Comparison of ENCODE assay signal across 8 cellular contexts in genomic region chr9:131274674-131275331, GRCh38. TPM values are rescaled to one million over a fixed set of nuclear protein-coding genes. Genes with fewer than 3 reads are reported as not detected.
DNase-seq lines count a peak whose midpoint lies in the region; ATAC-seq lines count a peak whose summit lies in the region.

No MANE protein-coding gene starts in this region.

- no peaks in the 10 kb centered on the region for H3K9me3 Mint-ChIP-seq in activated naive CD8-positive, alpha-beta T cell treated with anti-CD3 and anti-CD28 coated beads, Interleukin-2, amount 50 U/mL, for 24 hours

- peak; percentile 13 for ATAC-seq in activated naive CD8-positive, alpha-beta T cell treated with anti-CD3 and anti-CD28 coated beads, Interleukin-2, amount 50 U/mL, for 24 hours

- no peaks in the 10 kb centered on the region for H3K27me3 ChIP-seq in mononuclear cell (ENCODE audit: insufficient read depth, low read length)

- H3K9me3 ChIP-seq in mononuclear cell (ENCODE audit: low read depth, low read length), result no peaks in the 10 kb centered on the region

- H3K4me1 Mint-ChIP-seq in activated naive CD8-positive, alpha-beta T cell treated with anti-CD3 and anti-CD28 coated beads, Interleukin-2, amount 50 U/mL, for 24 hours, result peaks cover 41% of the 10 kb centered on the region

- peaks cover 36% of the 10 kb centered on the region for H3K36me3 Mint-ChIP-seq in activated naive CD8-positive, alpha-beta T cell treated with anti-CD3 and anti-CD28 coated beads, Interleukin-2, amount 50 U/mL, for 24 hours (ENCODE audit: low read depth)

- H3K4me3 ChIP-seq in mononuclear cell (ENCODE audit: low read length), result peak overlapping the region; percentile 99

- peak overlapping the region; percentile 98 for H3K4me3 Mint-ChIP-seq in activated naive CD8-positive, alpha-beta T cell treated with anti-CD3 and anti-CD28 coated beads, Interleukin-2, amount 50 U/mL, for 24 hours

- H3K27me3 Mint-ChIP-seq in activated naive CD8-positive, alpha-beta T cell treated with anti-CD3 and anti-CD28 coated beads, Interleukin-2, amount 50 U/mL, for 24 hours, result no peaks in the 10 kb centered on the region

- DNase-seq in stimulated activated naive CD4-positive, alpha-beta T cell treated with Interleukin-2 at 50 U/mL for 16 hours (lab: John Stamatoyannopoulos, UW), result peak; percentile 6
- DNase-seq in stimulated activated naive CD4-positive, alpha-beta T cell (lab: John Stamatoyannopoulos, UW), result no peak
- DNase-seq in activated naive CD8-positive, alpha-beta T cell treated with anti-CD3 and anti-CD28 coated beads, Interleukin-2, amount 50 U/mL, for 24 hours, result peak; percentile 50
- no peak for DNase-seq in NCI-H2227 (lab: John Stamatoyannopoulos, UW; ENCODE audit: unreplicated experiment)
- DNase-seq in middle frontal gyrus (ENCODE audit: extremely low spot score, low spot score), result no peak
- DNase-seq in posterior cingulate gyrus, result no peak
- no peak for DNase-seq in DMS114 treated with DMSO at 0.1 percent for 48 hours (lab: John Stamatoyannopoulos, UW; ENCODE audit: unreplicated experiment)

- intact Hi-C loops in posterior cingulate gyrus (cut with DNase I), result loop anchor here (5.0 kb wide), 1 partner anchor 433 kb away; no protein-coding TSS in a partner anchor

- H3K4me1 ChIP-seq in mononuclear cell (ENCODE audit: insufficient read depth, low read length), result peaks cover 64% of the 10 kb centered on the region

- H3K27ac Mint-ChIP-seq in activated naive CD8-positive, alpha-beta T cell treated with anti-CD3 and anti-CD28 coated beads, Interleukin-2, amount 50 U/mL, for 24 hours, result peak overlapping the region; percentile 98

RNA-seq across cellular contexts. Expression of gene FAM78A, which starts 1.5 kb away (rescaled TPM):
- 32.3 TPM for total RNA-seq in mononuclear cell

RNA-seq across cellular contexts. Expression of gene PLPP7, which starts 14.7 kb away (rescaled TPM):
- total RNA-seq in mononuclear cell, result 0.52 TPM

Comparison
In these comparisons a context has a peak if more than half of its experiments do, and no peak if none do; other contexts are left out.
1. DNase-seq: peak in stimulated activated naive CD4-positive, alpha-beta T cell treated with Interleukin-2 at 50 U/mL for 16 hours (single experiment) and activated naive CD8-positive, alpha-beta T cell treated with anti-CD3 and anti-CD28 coated beads, Interleukin-2, amount 50 U/mL, for 24 hours (single experiment); none in stimulated activated naive CD4-positive, alpha-beta T cell (0 of 6), NCI-H2227 (single experiment), middle frontal gyrus (single experiment), posterior cingulate gyrus (0 of 10) and DMS114 treated with DMSO at 0.1 percent for 48 hours (single experiment).